8 cellular contexts compared by ENCODE assay signal in genomic region chr6:53725791-53726575, GRCh38.
A peak's percentile ranks its signal among the peaks of the same experiment; 100 is the strongest.
DNase-seq lines count a peak whose midpoint lies in the region; ATAC-seq, FAIRE-seq and TF ChIP-seq lines count a peak whose summit lies in the region.

No MANE protein-coding gene starts in this region.

- H3K9me1 ChIP-seq in keratinocyte (ENCODE audit: control insufficient read depth, extremely low read depth, insufficient read depth, low read length): no peaks in the 10 kb centered on the region

- no peaks in the 10 kb centered on the region for H4K20me1 ChIP-seq in keratinocyte (ENCODE audit: control insufficient read depth, extremely low read depth, insufficient read depth, low read length)

- no peak overlapping the region for H3K9ac ChIP-seq in keratinocyte (ENCODE audit: control insufficient read depth, extremely low read depth, insufficient read depth, low read length)

- peak; percentile 41 for FAIRE-seq in keratinocyte (lab: Jason Lieb, UNC)

- no peaks in the 10 kb centered on the region for H3K9me3 ChIP-seq in keratinocyte (ENCODE audit: control insufficient read depth, low read depth, low read length)

- H3K4me3 ChIP-seq in WI38 (ENCODE audit: low read depth, low read length) (no peak overlapping the region), keratinocyte (ENCODE audit: control insufficient read depth in 2 of 3, extremely low read depth in 1 of 3, insufficient read depth in 2 of 3, low read depth in 1 of 3, low read length in 3 of 3) (no peak overlapping the region)

- no peak overlapping the region for H3K27ac Mint-ChIP-seq in MCF 10A (ENCODE audit: low read depth, unreplicated experiment)

- H3K4me1 Mint-ChIP-seq in MCF 10A (ENCODE audit: insufficient read depth, unreplicated experiment): peaks cover 16% of the 10 kb centered on the region

- H3K79me2 ChIP-seq in keratinocyte (ENCODE audit: control insufficient read depth, insufficient read depth, low read length): no peaks in the 10 kb centered on the region

- TF ChIP-seq CTCF in WI38 (IDR thresholded peaks at IDR 0.05; ENCODE audit: low read depth, low read length): peak; percentile 98
- peak; percentile 93 for TF ChIP-seq CTCF in MCF 10A (IDR thresholded peaks at IDR 0.05; ENCODE audit: unreplicated experiment)
- TF ChIP-seq CTCF in keratinocyte (optimal IDR thresholded peaks at IDR 0.05 in 1 of 3, IDR thresholded peaks at IDR 0.05 in 1 of 3, conservative IDR thresholded peaks at IDR 0.05 in 1 of 3; ENCODE audit: extremely low read depth in 1 of 3, insufficient read depth in 2 of 3, low read length in 3 of 3): peak; percentile 92 to 98 (median 96)

- peaks cover 3% of the 10 kb centered on the region for H3K36me3 Mint-ChIP-seq in MCF 10A (ENCODE audit: insufficient read depth, unreplicated experiment)

- DNase-seq in ACHN (peak; percentile 69), NCI-H2171 treated with DMSO at 0.1 percent for 48 hours (lab: John Stamatoyannopoulos, UW) (peak; percentile 80), MCF 10A (ENCODE audit: unreplicated experiment) (peak; percentile 75), keratinocyte (ENCODE audit: low read depth, low spot score) (no peak)
- peak; percentile 72 for DNase-seq in stimulated activated CD4-positive, alpha-beta T cell treated with anti-CD3 and anti-CD28 coated beads, Interleukin-1b, Interleukin-23, amount 100 ng/mL, for 48 hours

- no peaks in the 10 kb centered on the region for H3K9me3 Mint-ChIP-seq in MCF 10A (ENCODE audit: unreplicated experiment)

- in situ Hi-C loops in ACHN (cut with HindIII; ENCODE audit: low pct_ligation_motif_present, low pct_unique_long_range_greater_than_20kb, low sequenced_read_pairs): no loop called here

- BruUV-seq in MCF 10A (replicated peaks; lab: Mats Ljungman, UMichigan): no TSS peak

- peaks cover 3% of the 10 kb centered on the region for H3K4me1 ChIP-seq in keratinocyte (ENCODE audit: control insufficient read depth, extremely low read depth, insufficient read depth, low read length)

- intact Hi-C loops in MCF 10A (cut with micrococcal nuclease): loop anchor here (1.0 to 5.0 kb wide), 4 partner anchors 74 to 554 kb away; partner anchors contain the start of gene GCLC

- dilution Hi-C loops in keratinocyte (cut with MboI; ENCODE audit: extremely low pct_ligation_motif_present, low sequenced_read_pairs): no loop called here

- POLR2A ChIA-PET in MCF 10A (lab: Yijun Ruan, JAX): interaction anchor here (0.6 to 2.5 kb wide), 6 partner anchors 9 to 1493 kb away, joined by 3 to 23 read pairs (median 4); partner anchors contain the start of gene LRRC1

- no peak overlapping the region for H2AFZ ChIP-seq in keratinocyte (ENCODE audit: control insufficient read depth, low read length)

- no peaks in the 10 kb centered on the region for H3K27me3 ChIP-seq in keratinocyte (ENCODE audit: control insufficient read depth, extremely low read depth, insufficient read depth, low read length)

- no peaks in the 10 kb centered on the region for H3K27me3 Mint-ChIP-seq in MCF 10A (ENCODE audit: insufficient read depth, unreplicated experiment)

- ATAC-seq in GM18520 (IDR thresholded peaks at IDR 0.05; ENCODE audit: unreplicated experiment): peak; percentile 81
- ATAC-seq in HG03064 (IDR thresholded peaks at IDR 0.05; ENCODE audit: low read depth, unreplicated experiment): peak; percentile 74

- H3K27ac ChIP-seq in keratinocyte (ENCODE audit: control insufficient read depth, insufficient read depth, low read length): no peak overlapping the region

- no peaks in the 10 kb centered on the region for H3K36me3 ChIP-seq in keratinocyte (ENCODE audit: control insufficient read depth in 2 of 2, extremely low read depth in 1 of 2, insufficient read depth in 2 of 2, low read length in 2 of 2)

- CTCF ChIA-PET in MCF 10A (lab: Yijun Ruan, JAX): interaction anchor here (0.5 to 15.0 kb wide), 51 partner anchors 7 to 1909 kb away, joined by 3 to 197 read pairs (median 3); partner anchors contain the start of gene LRRC1

- no peak overlapping the region for H3K4me2 ChIP-seq in keratinocyte (ENCODE audit: control insufficient read depth, extremely low read depth, insufficient read depth, low read depth, low read length)

- no peak overlapping the region for H3K4me3 Mint-ChIP-seq in MCF 10A (ENCODE audit: unreplicated experiment)
